Comparison of ENCODE assay signal across 10 cellular contexts in the genomic region with DNA sequence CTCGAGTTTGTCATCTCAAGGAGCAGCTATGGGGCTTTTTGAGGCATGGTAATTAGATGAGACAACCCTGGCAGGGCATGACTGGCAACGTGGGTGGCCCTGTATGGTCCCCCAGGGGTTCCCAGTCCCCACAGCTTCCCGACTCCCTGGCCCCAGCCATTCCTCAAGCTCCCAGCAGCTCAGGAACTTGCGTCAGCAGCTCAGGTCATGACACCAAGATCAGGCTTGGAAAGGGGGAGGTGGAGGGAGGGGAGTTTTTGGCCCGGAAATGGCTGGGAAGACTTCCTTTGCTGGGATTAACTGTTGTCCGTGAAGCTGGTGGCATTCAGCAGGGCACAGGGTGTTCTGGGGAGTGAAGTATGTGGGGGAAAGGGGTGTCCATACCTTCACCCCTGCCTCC. TPM values are rescaled to one million over a fixed set of nuclear protein-coding genes. Genes with fewer than 3 reads are reported as not detected.
DNase-seq lines count a peak whose midpoint lies in the region; TF ChIP-seq lines count a peak whose summit lies in the region.
"Had no signal": no experiment of that assay in that cellular context is flagged by ENCODE, and none has a peak within 500 bp of the region (broad histone marks: within the 10 kb centered on the region; RNA-seq: fewer than 3 reads in every experiment).

No MANE protein-coding gene starts in this region.

- no peaks in the 10 kb centered on the region for H3K9me3 Mint-ChIP-seq in endothelial cell (ENCODE audit: unreplicated experiment)
- no peaks in the 10 kb centered on the region for H3K9me3 Mint-ChIP-seq in activated naive CD8-positive, alpha-beta T cell treated with anti-CD3 and anti-CD28 coated beads for 36 hours

- no peak overlapping the region for H3K4me2 ChIP-seq in neuronal stem cell (ENCODE audit: insufficient read depth, low read length, poor library complexity, severe bottlenecking)

- no peak for TF ChIP-seq CTCF in endothelial cell (IDR thresholded peaks at IDR 0.05; ENCODE audit: unreplicated experiment)

- H3K27me3 ChIP-seq in H7 (ENCODE audit: control insufficient read depth, insufficient read depth, low read length) (no peaks in the 10 kb centered on the region; the same call in 1 of the 2 replicates), neuronal stem cell (ENCODE audit: control insufficient read depth in 3 of 3, insufficient read depth in 3 of 3, low read depth in 1 of 3, low read length in 3 of 3) (no peaks in the 10 kb centered on the region)

- H3K27ac Mint-ChIP-seq in endothelial cell (ENCODE audit: unreplicated experiment), result no peak overlapping the region
- no peak overlapping the region for H3K27ac Mint-ChIP-seq in activated naive CD8-positive, alpha-beta T cell treated with anti-CD3 and anti-CD28 coated beads for 36 hours

- H2BK12ac ChIP-seq in neuronal stem cell (ENCODE audit: low read length), result peak overlapping the region; percentile 69

- H3K18ac ChIP-seq in neuronal stem cell (ENCODE audit: low read length), result peak overlapping the region; percentile 5

- H3K36me3 ChIP-seq in H7 (replicated peaks; ENCODE audit: control insufficient read depth, insufficient read depth, low read length) (no peaks in the 10 kb centered on the region; the same call in 1 of the 2 replicates), neuronal stem cell (replicated peaks in 1 of 2; ENCODE audit: control insufficient read depth in 2 of 2, insufficient read depth in 2 of 2, low read length in 2 of 2) (no peaks in the 10 kb centered on the region)
- H3K36me3 ChIP-seq: HAP-1 had no signal

- DNase-seq in H7, result peak; percentile 65
- peak; percentile 18 for DNase-seq in endothelial cell (ENCODE audit: low spot score)
- DNase-seq in neuronal stem cell (ENCODE audit: low spot score), result no peak
- no peak for DNase-seq in activated naive CD8-positive, alpha-beta T cell treated with anti-CD3 and anti-CD28 coated beads for 36 hours
- DNase-seq in HPDE6-E6E7 (ENCODE audit: extremely low spot score), result no peak
- DNase-seq in nucleus accumbens (lab: John Stamatoyannopoulos, UW), result no peak

- H4K91ac ChIP-seq in neuronal stem cell (ENCODE audit: low read depth, low read length, poor library complexity), result no peak overlapping the region

- peaks cover 32 to 33% of the 10 kb centered on the region in 2 donors for H3K4me1 ChIP-seq in neuronal stem cell (ENCODE audit: control insufficient read depth in 2 of 2, insufficient read depth in 1 of 2, low read depth in 1 of 2, low read length in 2 of 2)
- H3K4me1 ChIP-seq: HAP-1 had no signal

- no CpG with 5 or more reads among the region's 6 CpGs for WGBS in neuronal stem cell (ENCODE audit: extremely low coverage in 2 of 2, insufficient read length in 2 of 2, insufficient replicate concordance in 1 of 2), 2 donors

- H2AK5ac ChIP-seq in neuronal stem cell (ENCODE audit: low read depth, low read length), result peak overlapping the region; percentile 17

- no peak overlapping the region for H2BK15ac ChIP-seq in neuronal stem cell (ENCODE audit: low read length)

- no peaks in the 10 kb centered on the region for H3K9me3 ChIP-seq in neuronal stem cell (replicated peaks in 1 of 2; ENCODE audit: control insufficient read depth in 2 of 2, insufficient read depth in 1 of 2, low read depth in 1 of 2, low read length in 2 of 2)
- H3K9me3 ChIP-seq: HAP-1 had no signal

- H2BK120ac ChIP-seq in neuronal stem cell (ENCODE audit: low read depth, low read length), result no peak overlapping the region

- H2BK5ac ChIP-seq in neuronal stem cell (ENCODE audit: low read length), result no peak overlapping the region

- no peak overlapping the region for H3K27ac ChIP-seq in neuronal stem cell (replicated peaks; ENCODE audit: low read length)

- no peak overlapping the region for H3K4ac ChIP-seq in neuronal stem cell (ENCODE audit: low read length)

- H3K36me3 Mint-ChIP-seq in endothelial cell (ENCODE audit: low read depth, unreplicated experiment), result peaks cover 3% of the 10 kb centered on the region
- H3K36me3 Mint-ChIP-seq in activated naive CD8-positive, alpha-beta T cell treated with anti-CD3 and anti-CD28 coated beads for 36 hours, result peaks cover 12% of the 10 kb centered on the region

- H3K4me3 ChIP-seq in H7 (ENCODE audit: insufficient read depth, low read depth, low read length) (no peak overlapping the region), neuronal stem cell (ENCODE audit: low read length in 2 of 2) (no peak overlapping the region)
- H3K4me3 ChIP-seq: HAP-1 had no signal

- H3K4me3 Mint-ChIP-seq in endothelial cell (ENCODE audit: unreplicated experiment), result no peak overlapping the region
- H3K4me3 Mint-ChIP-seq in activated naive CD8-positive, alpha-beta T cell treated with anti-CD3 and anti-CD28 coated beads for 36 hours, result no peak overlapping the region

- no peak overlapping the region for H3K9ac ChIP-seq in neuronal stem cell (ENCODE audit: low read depth, low read length, poor library complexity)

- no peak overlapping the region for H4K8ac ChIP-seq in neuronal stem cell (ENCODE audit: low read depth, low read length)

- no peak overlapping the region for H3K23ac ChIP-seq in neuronal stem cell (ENCODE audit: low read depth, low read length, poor library complexity)

- peaks cover 16% of the 10 kb centered on the region for H3K4me1 Mint-ChIP-seq in endothelial cell (ENCODE audit: unreplicated experiment)
- no peaks in the 10 kb centered on the region for H3K4me1 Mint-ChIP-seq in activated naive CD8-positive, alpha-beta T cell treated with anti-CD3 and anti-CD28 coated beads for 36 hours

- peaks cover 1% of the 10 kb centered on the region for H3K27me3 Mint-ChIP-seq in endothelial cell (ENCODE audit: unreplicated experiment)
- H3K27me3 Mint-ChIP-seq in activated naive CD8-positive, alpha-beta T cell treated with anti-CD3 and anti-CD28 coated beads for 36 hours, result no peaks in the 10 kb centered on the region

- no peaks in the 10 kb centered on the region for H3K79me1 ChIP-seq in neuronal stem cell (ENCODE audit: low read depth, low read length)

- peak overlapping the region; percentile 81 for H2AFZ ChIP-seq in neuronal stem cell (ENCODE audit: low read length)

- H3K14ac ChIP-seq in neuronal stem cell (ENCODE audit: low read length), result no peak overlapping the region

RNA-seq across cellular contexts. Expression of gene NRIP2, which starts 10.4 kb away (rescaled TPM):
- total RNA-seq in H7 (2014; rRNA removed; shearing (Covaris generic)), result not detected in 2 replicates
- 0.13 TPM for total RNA-seq in endothelial cell (ENCODE audit: unreplicated experiment)
- 0.15 TPM for polyA plus RNA-seq in neuronal stem cell (2013, experiment 1 of 2)
- polyA plus RNA-seq in neuronal stem cell (2013, experiment 2 of 2), result 0.19 TPM
- not detected for total RNA-seq in activated naive CD8-positive, alpha-beta T cell treated with anti-CD3 and anti-CD28 coated beads for 36 hours
- total RNA-seq: Calu3 had no signal
- polyA plus RNA-seq: neural cell had no signal

RNA-seq across cellular contexts. Expression of gene TEX52, which starts 11.6 kb away (rescaled TPM):
- total RNA-seq in H7 (2014; rRNA removed; shearing (Covaris generic)), result not detected in 2 replicates
- not detected for total RNA-seq in endothelial cell (ENCODE audit: unreplicated experiment)
- not detected for polyA plus RNA-seq in neuronal stem cell (2013, experiment 1 of 2)
- not detected for polyA plus RNA-seq in neuronal stem cell (2013, experiment 2 of 2)
- total RNA-seq in activated naive CD8-positive, alpha-beta T cell treated with anti-CD3 and anti-CD28 coated beads for 36 hours, result not detected
- total RNA-seq: aorta, Calu3 had no signal
- polyA plus RNA-seq: aorta, neural cell had no signal

RNA-seq across cellular contexts. Expression of gene FOXM1, which starts 31.7 kb away (rescaled TPM):
- total RNA-seq in H7 (2014; rRNA removed; shearing (Covaris generic)), result 64.6 and 76.9 TPM in 2 replicates
- total RNA-seq in endothelial cell (ENCODE audit: unreplicated experiment), result 24.3 TPM
- polyA plus RNA-seq in neuronal stem cell (2013, experiment 1 of 2), result 106 TPM
- 102 TPM for polyA plus RNA-seq in neuronal stem cell (2013, experiment 2 of 2)
- 10 to 100 TPM; 80.5 to 86.5 TPM for total RNA-seq in activated naive CD8-positive, alpha-beta T cell treated with anti-CD3 and anti-CD28 coated beads for 36 hours

RNA-seq across cellular contexts. Expression of gene RHNO1, which starts 31.7 kb away (rescaled TPM):
- total RNA-seq in H7 (2014; rRNA removed; shearing (Covaris generic)), result 100 and 106 TPM in 2 replicates
- total RNA-seq in endothelial cell (ENCODE audit: unreplicated experiment), result 27.7 TPM
- polyA plus RNA-seq in neuronal stem cell (2013, experiment 1 of 2), result 129 TPM
- polyA plus RNA-seq in neuronal stem cell (2013, experiment 2 of 2), result 131 TPM
- 10 to 100 TPM; 51.4 to 65.7 TPM for total RNA-seq in activated naive CD8-positive, alpha-beta T cell treated with anti-CD3 and anti-CD28 coated beads for 36 hours

RNA-seq across cellular contexts. Expression of gene ITFG2, which starts 32.8 kb away (rescaled TPM):
- 11.8 and 20.5 TPM in 2 replicates for total RNA-seq in H7 (2014; rRNA removed; shearing (Covaris generic))
- total RNA-seq in endothelial cell (ENCODE audit: unreplicated experiment), result 16.3 TPM
- polyA plus RNA-seq in neuronal stem cell (2013, experiment 1 of 2), result 9.9 TPM
- polyA plus RNA-seq in neuronal stem cell (2013, experiment 2 of 2), result 10.7 TPM
- total RNA-seq in activated naive CD8-positive, alpha-beta T cell treated with anti-CD3 and anti-CD28 coated beads for 36 hours, result 10 to 100 TPM; 24.6 to 25.5 TPM

Comparison
In these comparisons a context has a peak if more than half of its experiments do, and no peak if none do; other contexts are left out.
1. DNase-seq: peak in H7 (single experiment) and endothelial cell (single experiment); none in neuronal stem cell (single experiment), activated naive CD8-positive, alpha-beta T cell treated with anti-CD3 and anti-CD28 coated beads for 36 hours (single experiment), HPDE6-E6E7 (single experiment) and nucleus accumbens (0 of 56).